In the genomic region with DNA sequence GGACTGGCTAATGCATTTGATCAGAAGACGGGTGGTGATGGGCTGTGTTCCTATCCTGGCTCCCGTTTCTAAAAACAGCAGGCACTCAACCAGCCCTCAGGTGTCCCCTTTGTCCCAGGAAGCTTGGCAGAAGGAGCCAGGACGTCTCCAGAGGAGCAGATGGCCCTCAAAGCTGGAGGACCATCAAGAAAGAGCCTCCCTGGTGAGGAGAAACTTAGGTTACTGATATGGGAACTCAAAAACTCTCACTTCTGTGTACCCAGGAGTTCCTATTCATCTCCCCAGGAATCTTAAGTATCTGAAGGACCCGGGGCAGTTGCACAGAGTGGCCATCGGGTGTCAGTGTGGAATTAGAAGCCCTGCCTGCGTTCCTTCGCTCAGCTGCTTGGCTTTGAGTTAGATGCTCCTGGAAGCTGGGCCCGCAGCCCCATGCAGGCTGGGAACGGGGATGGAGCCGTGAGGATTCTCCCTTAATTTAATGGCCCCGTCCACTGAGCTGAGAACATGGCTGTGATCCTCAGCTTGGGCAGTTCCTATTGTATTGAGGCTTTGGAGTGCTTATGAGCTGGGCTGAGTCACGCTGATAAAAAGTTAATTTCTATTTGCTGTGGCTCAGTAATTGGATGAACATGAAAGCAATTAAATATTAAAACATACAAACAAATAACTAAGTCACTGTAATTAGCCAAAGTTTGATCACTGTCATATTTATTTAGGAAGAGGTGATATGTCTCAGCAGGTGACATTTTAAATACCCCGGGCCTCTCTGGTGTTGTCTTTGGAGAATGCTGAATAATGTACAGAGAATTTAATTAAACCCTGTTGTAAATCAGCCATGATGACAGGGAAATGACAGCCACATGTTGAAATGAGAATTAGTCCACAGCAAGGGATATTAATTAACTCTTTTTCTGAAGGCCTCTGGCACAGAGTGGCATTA, we compare ENCODE assay signal across 8 cellular contexts.
A peak's percentile ranks its signal among the peaks of the same experiment; 100 is the strongest.
DNase-seq lines count a peak whose midpoint lies in the region; ATAC-seq and TF ChIP-seq lines count a peak whose summit lies in the region.

No MANE protein-coding gene starts in this region.

- H3K4me1 Mint-ChIP-seq in activated naive CD8-positive, alpha-beta T cell treated with anti-CD3 and anti-CD28 coated beads, Interleukin-2, amount 50 U/mL, for 24 hours: no peaks in the 10 kb centered on the region

- H3K27me3 Mint-ChIP-seq in activated naive CD8-positive, alpha-beta T cell treated with anti-CD3 and anti-CD28 coated beads, Interleukin-2, amount 50 U/mL, for 24 hours: peaks cover 4% of the 10 kb centered on the region

- H3K27ac Mint-ChIP-seq in activated naive CD8-positive, alpha-beta T cell treated with anti-CD3 and anti-CD28 coated beads, Interleukin-2, amount 50 U/mL, for 24 hours: no peak overlapping the region

- H3K4me3 Mint-ChIP-seq in activated naive CD8-positive, alpha-beta T cell treated with anti-CD3 and anti-CD28 coated beads, Interleukin-2, amount 50 U/mL, for 24 hours: no peak overlapping the region

- H3K36me3 ChIP-seq in psoas muscle (ENCODE audit: insufficient read depth in 1 of 2, low read depth in 1 of 2): no peaks in the 10 kb centered on the region

- H3K36me3 Mint-ChIP-seq in activated naive CD8-positive, alpha-beta T cell treated with anti-CD3 and anti-CD28 coated beads, Interleukin-2, amount 50 U/mL, for 24 hours (ENCODE audit: low read depth): no peaks in the 10 kb centered on the region

- intact Hi-C loops in cardiac septum (cut with DNase I): loop anchor here (2.0 to 10.0 kb wide), 3 partner anchors 60 to 282 kb away; no protein-coding TSS in a partner anchor
- intact Hi-C loops in psoas muscle (cut with DNase I): loop anchor here (2.0 to 10.0 kb wide), 6 partner anchors 59 to 470 kb away; no protein-coding TSS in a partner anchor

- ATAC-seq in activated naive CD8-positive, alpha-beta T cell treated with anti-CD3 and anti-CD28 coated beads, Interleukin-2, amount 50 U/mL, for 24 hours: peak; percentile 78
- peak; percentile 93 to 99 (median 95) for ATAC-seq in psoas muscle
- ATAC-seq in HG02885 (IDR thresholded peaks at IDR 0.05; ENCODE audit: poor library complexity, unreplicated experiment): no peak
- ATAC-seq in HG02870 (IDR thresholded peaks at IDR 0.05; ENCODE audit: unreplicated experiment): no peak

- H3K9me3 Mint-ChIP-seq in activated naive CD8-positive, alpha-beta T cell treated with anti-CD3 and anti-CD28 coated beads, Interleukin-2, amount 50 U/mL, for 24 hours: no peaks in the 10 kb centered on the region

- peaks cover 0 to 9% (median 0%) of the 10 kb centered on the region in 3 donors for H3K27me3 ChIP-seq in psoas muscle (ENCODE audit: insufficient read depth in 3 of 3, low read length in 2 of 3)

- DNase-seq in GM03348 (ENCODE audit: low spot score) (peak; percentile 91), NCI-H1105 treated with DMSO at 0.1 percent for 48 hours (lab: John Stamatoyannopoulos, UW) (peak; percentile 87), SKM-1 (lab: John Stamatoyannopoulos, UW; ENCODE audit: unreplicated experiment) (peak; percentile 43), cardiac septum (ENCODE audit: low spot score) (peak; percentile 84), psoas muscle (peak; percentile 73 to 86)
- DNase-seq in activated naive CD8-positive, alpha-beta T cell treated with anti-CD3 and anti-CD28 coated beads, Interleukin-2, amount 50 U/mL, for 24 hours: peak; percentile 62

- no peak overlapping the region for H3K27ac ChIP-seq in psoas muscle

- no peaks in the 10 kb centered on the region for H3K4me1 ChIP-seq in psoas muscle

- H3K9me3 ChIP-seq in psoas muscle: no peaks in the 10 kb centered on the region

- no peak overlapping the region for H3K4me3 ChIP-seq in psoas muscle

- TF ChIP-seq CTCF in psoas muscle (IDR thresholded peaks at IDR 0.05): peak; percentile 90

- 14 to 18% (median 14%) methylated on average over 13 of the region's 13 CpGs for WGBS in psoas muscle, 3 donors

Comparison
In these comparisons a context has a peak if more than half of its experiments do, and no peak if none do; other contexts are left out.
1. ATAC-seq: peak in activated naive CD8-positive, alpha-beta T cell treated with anti-CD3 and anti-CD28 coated beads, Interleukin-2, amount 50 U/mL, for 24 hours (single experiment) and psoas muscle (4 of 4); none in HG02885 (single experiment) and HG02870 (single experiment).
2. Peak in every context shown above with its lines, with median percentiles within 50 percentile points of each other: DNase-seq.